ENCODE assay signal across 18 cellular contexts in the genomic region with DNA sequence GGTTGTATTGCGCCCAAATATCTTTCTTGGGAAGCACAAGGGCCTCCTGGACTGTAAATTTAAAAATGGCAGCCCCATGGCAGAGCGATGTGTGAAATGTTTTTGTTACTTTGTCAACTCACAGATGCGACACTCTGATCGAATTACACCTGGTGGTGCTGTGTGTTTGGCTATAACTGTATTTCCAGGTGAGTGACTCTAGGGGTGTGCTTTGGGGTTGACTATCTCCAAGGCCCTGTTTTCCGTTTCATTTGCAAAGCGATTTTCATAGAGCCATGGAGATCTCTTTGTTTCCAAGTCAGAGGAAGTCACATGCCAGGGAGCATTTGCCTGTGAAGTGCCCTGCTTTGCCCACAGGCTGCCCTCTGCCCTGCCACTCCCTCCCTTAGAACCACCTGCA.
DNase-seq lines count a peak whose midpoint lies in the region; ATAC-seq, FAIRE-seq and TF ChIP-seq lines count a peak whose summit lies in the region.
"Had no signal": no experiment of that assay in that cellular context is flagged by ENCODE, and none has a peak within 500 bp of the region (broad histone marks: within the 10 kb centered on the region; RNA-seq: fewer than 3 reads in every experiment).

No MANE protein-coding gene starts in this region.

- H3K4me1 Mint-ChIP-seq in H9 (peaks cover 22 to 32% of the 10 kb centered on the region in 2 experiments), endodermal cell (peaks cover 12% of the 10 kb centered on the region)

- no CpG with 5 or more reads among the region's 6 CpGs for whole genome bisulfite sequencing in H9 (ENCODE audit: extremely low coverage, insufficient read length, low lambda C conversion rate)
- 92 to 93% methylated on average over 4 to 6 of the region's 6 CpGs for WGBS in endodermal cell (ENCODE audit: insufficient coverage in 1 of 2, insufficient read length in 1 of 2), 2 experiments
- WGBS in small intestine, 3 donors = 83 to 93% (median 87%) methylated on average over 6 of the region's 6 CpGs

- H3K9me3 Mint-ChIP-seq in H9 (no peaks in the 10 kb centered on the region; a peak in 1 of 5 replicates), endodermal cell (no peaks in the 10 kb centered on the region)
- H3K9me3 Mint-ChIP-seq: CD4-positive, alpha-beta memory T cell had no signal

- H4K5ac ChIP-seq in H9 (ENCODE audit: insufficient read length, low read depth, low read length) = no peak overlapping the region

- peak overlapping the region in 1 of 3 experiments; percentile 44; a peak in 2 of 7 replicates for H3K27ac Mint-ChIP-seq in H9
- no peak overlapping the region for H3K27ac Mint-ChIP-seq in endodermal cell
- H3K27ac Mint-ChIP-seq: CD4-positive, alpha-beta memory T cell had no signal

- H3K9ac ChIP-seq in H9 (ENCODE audit: extremely low read depth, insufficient read length, low read length) (no peak overlapping the region), endodermal cell (ENCODE audit: extremely low read depth, low read length, poor library complexity, severe bottlenecking) (no peak overlapping the region)

- H3K36me3 ChIP-seq in endodermal cell (ENCODE audit: control insufficient read depth, insufficient read depth, low read length) (no peaks in the 10 kb centered on the region), small intestine (ENCODE audit: control insufficient read depth in 2 of 2, insufficient read depth in 2 of 2, low read length in 2 of 2) (no peaks in the 10 kb centered on the region), left lung (no peaks in the 10 kb centered on the region)
- H3K36me3 ChIP-seq: BE2C had no signal

- H2BK12ac ChIP-seq in H9 (ENCODE audit: insufficient read length, low read depth, low read length) = no peak overlapping the region

- no peak for TF ChIP-seq POLR2A in GM18505 (IDR thresholded peaks at IDR 0.05; ENCODE audit: borderline replicate concordance, extremely low read depth, insufficient read depth, insufficient read length)

- H3K4me3 ChIP-seq in endodermal cell (ENCODE audit: low read length) (no peak overlapping the region), small intestine (ENCODE audit: low read depth in 1 of 2, low read length in 2 of 2) (no peak overlapping the region), left lung (no peak overlapping the region)
- H3K4me3 ChIP-seq: A549 had no signal

- no peak overlapping the region for H4K91ac ChIP-seq in H9 (ENCODE audit: insufficient read length, low read depth, low read length)

- TF ChIP-seq CTCF in H9 (conservative IDR thresholded peaks at IDR 0.05) (peak; percentile 25; the same call in 1 of the 3 replicates), endodermal cell (conservative IDR thresholded peaks at IDR 0.05) (peak; percentile 25), left lung (IDR thresholded peaks at IDR 0.05) (no peak)

- no peak overlapping the region for H3K4me2 ChIP-seq in H9 (ENCODE audit: insufficient read depth, insufficient read length, low read length)
- H3K4me2 ChIP-seq: A549 had no signal

- H3K79me2 ChIP-seq in H9 (ENCODE audit: insufficient read depth, low read length) = no peaks in the 10 kb centered on the region

- DNase-seq in H9 = no peak
- DNase-seq in NCI-H526 (lab: John Stamatoyannopoulos, UW) = peak; percentile 95
- no peak for DNase-seq in endodermal cell
- peak; percentile 14 for DNase-seq in small intestine
- no peak for DNase-seq in COLO829 (ENCODE audit: low spot score)
- no peak for DNase-seq in left lung
- DNase-seq: BE2C; CD4-positive, alpha-beta memory T cell; COR-L47; DMS153; DMS79 treated with DMSO at 0.1 percent for 48 hours; EL had no signal

- no peak overlapping the region for H3K27ac ChIP-seq in H9 (ENCODE audit: insufficient read length, low read depth, low read length)
- no peak overlapping the region for H3K27ac ChIP-seq in endodermal cell (ENCODE audit: low read depth, low read length)
- no peak overlapping the region for H3K27ac ChIP-seq in small intestine (ENCODE audit: low read depth in 1 of 2, low read length in 1 of 2)
- H3K27ac ChIP-seq in left lung = no peak overlapping the region
- H3K27ac ChIP-seq: A549, C4-2B had no signal

- H3K27me3 ChIP-seq in H9 (ENCODE audit: insufficient read depth, low read length) = no peaks in the 10 kb centered on the region
- H3K27me3 ChIP-seq in endodermal cell (ENCODE audit: control insufficient read depth, insufficient read depth, low read length, poor library complexity, severe bottlenecking) = no peaks in the 10 kb centered on the region
- H3K27me3 ChIP-seq in small intestine (ENCODE audit: control insufficient read depth in 2 of 2, insufficient read depth in 2 of 2, low read length in 2 of 2) = no peaks in the 10 kb centered on the region
- peaks cover 0 to 15% of the 10 kb centered on the region in 2 donors for H3K27me3 ChIP-seq in left lung

- H4K8ac ChIP-seq in H9 (replicated peaks; ENCODE audit: insufficient read length, low read depth, low read length) = no peak overlapping the region

- H2BK5ac ChIP-seq in H9 (ENCODE audit: insufficient read length, low read length) = no peak overlapping the region

- ATAC-seq in left lung (no peak), GM18505 (IDR thresholded peaks at IDR 0.05; ENCODE audit: unreplicated experiment) (no peak)
- ATAC-seq: A549 had no signal

- no peaks in the 10 kb centered on the region for H3K23me2 ChIP-seq in H9 (ENCODE audit: insufficient read length, low read depth, low read length, poor library complexity, severe bottlenecking)

- H3T11ph ChIP-seq in H9 (ENCODE audit: low read length) = no peak overlapping the region

- H3K4me1 ChIP-seq in H9 (ENCODE audit: insufficient read depth, low read length) (peaks cover 1% of the 10 kb centered on the region; the same call in 1 of the 2 replicates), endodermal cell (ENCODE audit: control insufficient read depth, insufficient read depth, low read length) (no peaks in the 10 kb centered on the region), small intestine (ENCODE audit: control insufficient read depth in 2 of 2, insufficient read depth in 1 of 2, low read depth in 1 of 2, low read length in 1 of 2) (no peaks in the 10 kb centered on the region), left lung (no peaks in the 10 kb centered on the region)
- H3K4me1 ChIP-seq: BE2C had no signal

- no peaks in the 10 kb centered on the region for H4K20me1 ChIP-seq in H9 (ENCODE audit: control insufficient read depth, insufficient read depth, insufficient read length)

- no peak overlapping the region for H3K23ac ChIP-seq in H9 (ENCODE audit: insufficient read length, low read depth, low read length)

- no peak overlapping the region for H3K4ac ChIP-seq in H9 (ENCODE audit: low read depth, low read length)

- H3K14ac ChIP-seq in H9 (ENCODE audit: insufficient read depth, low read length) = no peak overlapping the region

- H2BK15ac ChIP-seq in H9 (ENCODE audit: low read depth, low read length) = no peak overlapping the region

- no peak overlapping the region for H3K18ac ChIP-seq in H9 (ENCODE audit: insufficient read length, low read depth, low read length)

- no peak overlapping the region for H3K56ac ChIP-seq in H9 (ENCODE audit: insufficient read length, low read depth, low read length)

- H2AFZ ChIP-seq in H9 (ENCODE audit: low read length) = no peak overlapping the region

- H3K36me3 Mint-ChIP-seq in H9 (ENCODE audit: insufficient read depth in 1 of 3, low read depth in 3 of 3) (no peaks in the 10 kb centered on the region), endodermal cell (ENCODE audit: low read depth) (no peaks in the 10 kb centered on the region)
- H3K36me3 Mint-ChIP-seq: CD4-positive, alpha-beta memory T cell had no signal

- FAIRE-seq in small intestine (lab: Jason Lieb, UNC) = no peak
- FAIRE-seq: A549, D721Med, G401.6, GM12891 had no signal

- no peak overlapping the region for H3K4me3 Mint-ChIP-seq in H9
- H3K4me3 Mint-ChIP-seq in endodermal cell = no peak overlapping the region
- H3K4me3 Mint-ChIP-seq: CD4-positive, alpha-beta memory T cell had no signal

- no peaks in the 10 kb centered on the region for H3K9me3 ChIP-seq in H9 (ENCODE audit: control insufficient read depth, low read depth, low read length)
- no peaks in the 10 kb centered on the region for H3K9me3 ChIP-seq in endodermal cell (ENCODE audit: control insufficient read depth, low read length)
- no peaks in the 10 kb centered on the region for H3K9me3 ChIP-seq in small intestine (ENCODE audit: control insufficient read depth, low read depth)
- H3K9me3 ChIP-seq in left lung = no peaks in the 10 kb centered on the region
- H3K9me3 ChIP-seq: A549, BE2C had no signal

- intact Hi-C loops in left lung (cut with DNase I) = no loop called here

- H2AK5ac ChIP-seq in H9 (ENCODE audit: insufficient read length, low read length) = no peak overlapping the region

- no peaks in the 10 kb centered on the region for H3K79me1 ChIP-seq in H9 (ENCODE audit: insufficient read depth, low read depth, low read length, poor library complexity, severe bottlenecking)

- H2BK120ac ChIP-seq in H9 (ENCODE audit: low read depth, low read length, poor library complexity, severe bottlenecking) = no peak overlapping the region

- H3K27me3 Mint-ChIP-seq in H9 (ENCODE audit: low read depth) = no peaks in the 10 kb centered on the region
- H3K27me3 Mint-ChIP-seq in endodermal cell (ENCODE audit: insufficient read depth) = peaks cover 3% of the 10 kb centered on the region

- no peak overlapping the region for H2BK20ac ChIP-seq in H9 (ENCODE audit: low read depth, low read length, poor library complexity, severe bottlenecking)

Comparison
In these comparisons a context has a peak if more than half of its experiments do, and no peak if none do; other contexts are left out.
1. DNase-seq: peak in NCI-H526 (2 of 2) and small intestine (single experiment); none in H9 (single experiment), endodermal cell (single experiment), COLO829 (single experiment) and left lung (0 of 2).
2. CTCF ChIP-seq: peak in H9 (single experiment) and endodermal cell (single experiment); none in left lung (0 of 2).